In genomic region chr6:106419900-106420299, GRCh38 we compare ENCODE assay signal across 18 cellular contexts. TPM values are rescaled to one million over a fixed set of nuclear protein-coding genes. Genes with fewer than 3 reads are reported as not detected.
DNase-seq lines count a peak whose midpoint lies in the region; ATAC-seq and TF ChIP-seq lines count a peak whose summit lies in the region.
"Had no signal": no experiment of that assay in that cellular context is flagged by ENCODE, and none has a peak within 500 bp of the region (broad histone marks: within the 10 kb centered on the region; RNA-seq: fewer than 3 reads in every experiment).

No MANE protein-coding gene starts in this region.

- H3K4me3 ChIP-seq in PC-3 (ENCODE audit: low read length) = no peak overlapping the region
- no peak overlapping the region for H3K4me3 ChIP-seq in CD8-positive, alpha-beta T cell (ENCODE audit: low read depth, low read length)
- no peak overlapping the region for H3K4me3 ChIP-seq in neural progenitor cell
- H3K4me3 ChIP-seq: A549; BLaER1 treated with 17β-estradiol and CSF1 and Interleukin-3, amounts not matched to agents 10 nM and 100 nM had no signal

- no peak for TF ChIP-seq CTCF in C4-2B (conservative IDR thresholded peaks at IDR 0.05)
- no peak for TF ChIP-seq CTCF in PC-3 (conservative IDR thresholded peaks at IDR 0.05; ENCODE audit: low read depth, low read length)
- TF ChIP-seq CTCF in CD8-positive, alpha-beta T cell (IDR thresholded peaks at IDR 0.05) = no peak
- TF ChIP-seq CTCF in neural progenitor cell (IDR thresholded peaks at IDR 0.05) = no peak

- H3K4me1 ChIP-seq in PC-3 (ENCODE audit: insufficient read depth, low read length) = peaks cover 12% of the 10 kb centered on the region; the same call in 1 of the 2 replicates
- H3K4me1 ChIP-seq in CD8-positive, alpha-beta T cell (ENCODE audit: insufficient read depth, low read length) = no peaks in the 10 kb centered on the region
- H3K4me1 ChIP-seq in neural progenitor cell = peaks cover 9% of the 10 kb centered on the region
- H3K4me1 ChIP-seq: A549, Caco-2 had no signal

- no peaks in the 10 kb centered on the region for H3K27me3 ChIP-seq in PC-3 (ENCODE audit: low read length)
- H3K27me3 ChIP-seq in CD8-positive, alpha-beta T cell (ENCODE audit: insufficient read depth, low read length) = no peaks in the 10 kb centered on the region
- H3K27me3 ChIP-seq in neural progenitor cell = no peaks in the 10 kb centered on the region
- H3K27me3 ChIP-seq: BLaER1 treated with 17β-estradiol and CSF1 and Interleukin-3, amounts not matched to agents 10 nM and 100 nM had no signal

- H3K27ac ChIP-seq in C4-2B = peak overlapping the region; percentile 60; the same call in 1 of the 2 replicates
- no peak overlapping the region for H3K27ac ChIP-seq in PC-3 (ENCODE audit: low read length)
- H3K27ac ChIP-seq in epithelial cell of prostate = peak overlapping the region; percentile 47
- no peak overlapping the region for H3K27ac ChIP-seq in CD8-positive, alpha-beta T cell (ENCODE audit: low read depth, low read length)
- H3K27ac ChIP-seq in neural progenitor cell = no peak overlapping the region
- H3K27ac ChIP-seq: 22Rv1; A549; BLaER1 treated with 17β-estradiol and CSF1 and Interleukin-3, amounts not matched to agents 10 nM and 100 nM had no signal

- H3K9me3 ChIP-seq in PC-3 (ENCODE audit: low read length) (no peaks in the 10 kb centered on the region), neural progenitor cell (ENCODE audit: low read depth) (no peaks in the 10 kb centered on the region)
- H3K9me3 ChIP-seq in CD8-positive, alpha-beta T cell (ENCODE audit: low read length) = no peaks in the 10 kb centered on the region
- H3K9me3 ChIP-seq: A549, Caco-2 had no signal

- no peaks in the 10 kb centered on the region for H3K9me3 Mint-ChIP-seq in CD8-positive, alpha-beta T cell
- peaks cover 3% of the 10 kb centered on the region for H3K9me3 Mint-ChIP-seq in stimulated activated memory B cell treated with anti-CD40 and anti-IgM and Interleukin-4, amounts not matched to agents 10 μg/mL and 1 μg/mL and 100 μg/mL, for 72 hours
- H3K9me3 Mint-ChIP-seq in neural progenitor cell = no peaks in the 10 kb centered on the region
- H3K9me3 Mint-ChIP-seq: CD4-positive, alpha-beta memory T cell had no signal

- ATAC-seq in PC-3 = peak; percentile 64
- ATAC-seq in CD8-positive, alpha-beta T cell = no peak
- ATAC-seq in stimulated activated memory B cell treated with anti-CD40 and anti-IgM and Interleukin-4, amounts not matched to agents 10 μg/mL and 1 μg/mL and 100 μg/mL, for 72 hours = no peak
- ATAC-seq: A549 had no signal

- H3F3A ChIP-seq in PC-3 (ENCODE audit: low read length, unreplicated experiment) (no peaks in the 10 kb centered on the region), neural progenitor cell (ENCODE audit: low read depth) (no peaks in the 10 kb centered on the region)

- H4K20me1 ChIP-seq in PC-3 (ENCODE audit: low read length) (no peaks in the 10 kb centered on the region), neural progenitor cell (ENCODE audit: low read depth) (no peaks in the 10 kb centered on the region)
- H4K20me1 ChIP-seq: BLaER1 treated with 17β-estradiol and CSF1 and Interleukin-3, amounts not matched to agents 10 nM and 100 nM had no signal

- BruUV-seq in PC-3 (replicated peaks; lab: Mats Ljungman, UMichigan) = no TSS peak

- H3K4me2 ChIP-seq in PC-3 (ENCODE audit: low read length) (no peak overlapping the region), neural progenitor cell (no peak overlapping the region)
- H3K4me2 ChIP-seq: A549; BLaER1 treated with 17β-estradiol and CSF1 and Interleukin-3, amounts not matched to agents 10 nM and 100 nM had no signal

- intact Hi-C loops in PC-3 (cut with micrococcal nuclease) = no loop called here
- intact Hi-C loops in CD8-positive, alpha-beta T cell (cut with DNase I, micrococcal nuclease) = no loop called here

- CTCF ChIA-PET in PC-3 (lab: Charles Lee) = interaction anchor here (0.6 kb wide), 1 partner anchor 106 kb away, joined by 3 read pairs; no protein-coding TSS in a partner anchor
- CTCF ChIA-PET in CD8-positive, alpha-beta T cell (lab: Charles Lee) = no interaction called here

- peaks cover 14% of the 10 kb centered on the region for H3K27me3 Mint-ChIP-seq in CD8-positive, alpha-beta T cell (ENCODE audit: low read depth)
- H3K27me3 Mint-ChIP-seq in stimulated activated memory B cell treated with anti-CD40 and anti-IgM and Interleukin-4, amounts not matched to agents 10 μg/mL and 1 μg/mL and 100 μg/mL, for 72 hours = peaks cover 8% of the 10 kb centered on the region
- H3K27me3 Mint-ChIP-seq in neural progenitor cell (ENCODE audit: insufficient read depth, low read depth) = peaks cover 4% of the 10 kb centered on the region

- no peaks in the 10 kb centered on the region for H3K36me3 ChIP-seq in PC-3 (ENCODE audit: low read depth, low read length)
- H3K36me3 ChIP-seq in CD8-positive, alpha-beta T cell (ENCODE audit: insufficient read depth, low read length) = no peaks in the 10 kb centered on the region
- no peaks in the 10 kb centered on the region for H3K36me3 ChIP-seq in neural progenitor cell
- H3K36me3 ChIP-seq: BLaER1 treated with 17β-estradiol and CSF1 and Interleukin-3, amounts not matched to agents 10 nM and 100 nM had no signal

- H3K9ac ChIP-seq in PC-3 (ENCODE audit: low read length) = no peak overlapping the region
- no peak overlapping the region for H3K9ac ChIP-seq in neural progenitor cell
- H3K9ac ChIP-seq: BLaER1 treated with 17β-estradiol and CSF1 and Interleukin-3, amounts not matched to agents 10 nM and 100 nM had no signal

- H3K9me2 ChIP-seq in PC-3 (replicated peaks; ENCODE audit: low read length) = no peaks in the 10 kb centered on the region

- H2AFZ ChIP-seq in PC-3 (ENCODE audit: low read length) (no peak overlapping the region), neural progenitor cell (replicated peaks) (no peak overlapping the region)

- H3K27ac Mint-ChIP-seq in CD8-positive, alpha-beta T cell = no peak overlapping the region
- H3K27ac Mint-ChIP-seq in stimulated activated memory B cell treated with anti-CD40 and anti-IgM and Interleukin-4, amounts not matched to agents 10 μg/mL and 1 μg/mL and 100 μg/mL, for 72 hours = no peak overlapping the region
- no peak overlapping the region for H3K27ac Mint-ChIP-seq in neural progenitor cell
- H3K27ac Mint-ChIP-seq: B cell; CD14-positive monocyte; CD4-positive, alpha-beta memory T cell; CD4-positive, CD25-positive, alpha-beta regulatory T cell had no signal

- DNase-seq in PC-3 (no peak), epithelial cell of prostate (ENCODE audit: low read depth, low spot score) (no peak), neural progenitor cell (ENCODE audit: low spot score) (no peak)
- DNase-seq in CD8-positive, alpha-beta T cell = no peak
- DNase-seq: AML-193; Caco-2; Calu3; CD4-positive, alpha-beta memory T cell; CD4-positive, CD25-positive, alpha-beta regulatory T cell; DMS79 treated with DMSO at 0.1 percent for 48 hours; GF-D8 had no signal

- POLR2A ChIA-PET in PC-3 (lab: Charles Lee; ENCODE audit: unreplicated experiment) = no interaction called here
- POLR2A ChIA-PET in CD8-positive, alpha-beta T cell (lab: Charles Lee) = no interaction called here

- no peak overlapping the region for H3K4me3 Mint-ChIP-seq in CD8-positive, alpha-beta T cell
- H3K4me3 Mint-ChIP-seq in stimulated activated memory B cell treated with anti-CD40 and anti-IgM and Interleukin-4, amounts not matched to agents 10 μg/mL and 1 μg/mL and 100 μg/mL, for 72 hours = no peak overlapping the region
- no peak overlapping the region for H3K4me3 Mint-ChIP-seq in neural progenitor cell
- H3K4me3 Mint-ChIP-seq: B cell; CD14-positive monocyte; CD4-positive, alpha-beta memory T cell; CD4-positive, CD25-positive, alpha-beta regulatory T cell had no signal

- no peaks in the 10 kb centered on the region for H3K36me3 Mint-ChIP-seq in CD8-positive, alpha-beta T cell
- no peaks in the 10 kb centered on the region for H3K36me3 Mint-ChIP-seq in stimulated activated memory B cell treated with anti-CD40 and anti-IgM and Interleukin-4, amounts not matched to agents 10 μg/mL and 1 μg/mL and 100 μg/mL, for 72 hours
- H3K36me3 Mint-ChIP-seq in neural progenitor cell = no peaks in the 10 kb centered on the region
- H3K36me3 Mint-ChIP-seq: CD14-positive monocyte; CD4-positive, alpha-beta memory T cell; CD4-positive, CD25-positive, alpha-beta regulatory T cell had no signal

- no peaks in the 10 kb centered on the region for H3K79me2 ChIP-seq in PC-3 (ENCODE audit: low read length)
- no peaks in the 10 kb centered on the region for H3K79me2 ChIP-seq in neural progenitor cell (ENCODE audit: low read depth)

- no peaks in the 10 kb centered on the region for H3K4me1 Mint-ChIP-seq in CD8-positive, alpha-beta T cell (ENCODE audit: low read depth)
- H3K4me1 Mint-ChIP-seq in stimulated activated memory B cell treated with anti-CD40 and anti-IgM and Interleukin-4, amounts not matched to agents 10 μg/mL and 1 μg/mL and 100 μg/mL, for 72 hours = peaks cover 6% of the 10 kb centered on the region
- H3K4me1 Mint-ChIP-seq in neural progenitor cell = peaks cover 2% of the 10 kb centered on the region
- H3K4me1 Mint-ChIP-seq: B cell; CD14-positive monocyte; CD4-positive, alpha-beta memory T cell; CD4-positive, CD25-positive, alpha-beta regulatory T cell had no signal

RNA-seq across cellular contexts. Expression of gene CRYBG1, which starts 59.4 kb away (rescaled TPM):
- total RNA-seq in PC-3 (2014; rRNA removed) (19.9 and 22.2 TPM in 2 replicates), neural progenitor cell (ENCODE audit: low replicate concordance) (0.06 and 0.40 TPM in 2 replicates)
- total RNA-seq in CD8-positive, alpha-beta T cell = 10 to 100 TPM; 45.0 to 46.2 TPM

Comparison
In these comparisons a context has a peak if more than half of its experiments do, and no peak if none do; other contexts are left out.
1. H3K27ac ChIP-seq: peak in C4-2B (single experiment) and epithelial cell of prostate (single experiment); none in PC-3 (single experiment), CD8-positive, alpha-beta T cell (single experiment) and neural progenitor cell (single experiment).
2. RNA of gene CRYBG1, which starts 59.4 kb away (total RNA-seq): 45.0 to 46.2 TPM in CD8-positive, alpha-beta T cell and 19.9 to 22.2 TPM in PC-3; 0.06 to 0.40 TPM in neural progenitor cell; every median in the first group is over 10 times any median in the second.